ENCODE assay signal across 8 cellular contexts in genomic region chr13:27622102-27622820, GRCh38. TPM values are rescaled to one million over a fixed set of nuclear protein-coding genes. Genes with fewer than 3 reads are reported as not detected.
DNase-seq lines count a peak whose midpoint lies in the region; ATAC-seq and TF ChIP-seq lines count a peak whose summit lies in the region.

No MANE protein-coding gene starts in this region.

- H3K79me2 ChIP-seq in SK-N-SH (ENCODE audit: insufficient read depth), result peaks cover 76% of the 10 kb centered on the region
- H3K79me2 ChIP-seq in fibroblast of lung (ENCODE audit: control insufficient read depth, insufficient read depth, low read length), result peaks cover 41% of the 10 kb centered on the region

- POLR2A ChIA-PET in SK-N-SH (lab: Yijun Ruan, JAX), result interaction anchor here (0.6 kb wide), 1 partner anchor 49 kb away, joined by 3 read pairs; no protein-coding TSS in a partner anchor

- H3K36me3 ChIP-seq in BE2C (peaks cover 15% of the 10 kb centered on the region), SK-N-SH (replicated peaks in 1 of 2; ENCODE audit: control insufficient read depth in 1 of 2, insufficient read depth in 2 of 2, low read length in 1 of 2) (peaks cover 25 to 31% of the 10 kb centered on the region in 2 experiments), fibroblast of lung (ENCODE audit: control insufficient read depth, insufficient read depth, low read length) (peaks cover 2% of the 10 kb centered on the region)

- H3K4me3 ChIP-seq in BE2C (ENCODE audit: low read depth, low read length) (peak overlapping the region; percentile 92), SK-N-SH (ENCODE audit: low read depth in 2 of 2, low read length in 1 of 2) (peak overlapping the region; percentile 81 to 85), fibroblast of lung (replicated peaks in 1 of 4; ENCODE audit: control extremely low read depth in 1 of 4, insufficient read depth in 1 of 4, low read depth in 3 of 4, low read length in 4 of 4) (peak overlapping the region; percentile 76 to 93 (median 82))

- H3K4me1 ChIP-seq in BE2C, result no peaks in the 10 kb centered on the region
- peaks cover 7 to 9% of the 10 kb centered on the region in 2 experiments; a peak in 3 of 4 replicates for H3K4me1 ChIP-seq in SK-N-SH (ENCODE audit: control insufficient read depth in 1 of 2, insufficient read depth in 2 of 2, low read depth in 1 of 2, low read length in 1 of 2)
- H3K4me1 ChIP-seq in fibroblast of lung (ENCODE audit: control insufficient read depth, extremely low read depth, insufficient read depth, low read length), result peaks cover 3% of the 10 kb centered on the region

- TF ChIP-seq EP300 in SK-N-SH (IDR thresholded peaks at IDR 0.05; ENCODE audit: borderline replicate concordance in 1 of 2, low read depth in 1 of 2, low read length in 1 of 2), result no peak

- H3K27me3 ChIP-seq in BE2C, result no peaks in the 10 kb centered on the region
- H3K27me3 ChIP-seq in SK-N-SH (ENCODE audit: insufficient read depth), result no peaks in the 10 kb centered on the region
- H3K27me3 ChIP-seq in fibroblast of lung (ENCODE audit: control insufficient read depth, insufficient read depth, low read length), result no peaks in the 10 kb centered on the region

- H2AFZ ChIP-seq in SK-N-SH (ENCODE audit: low read depth), result peak overlapping the region; percentile 86
- H2AFZ ChIP-seq in fibroblast of lung (ENCODE audit: low read length), result peak overlapping the region; percentile 77

- 6% methylated on average over 13 of the region's 13 CpGs for WGBS in SK-N-SH (ENCODE audit: low lambda C conversion rate)

- H3K9me2 ChIP-seq in SK-N-SH, result no peaks in the 10 kb centered on the region

- peak overlapping the region; percentile 95 for H3K4me2 ChIP-seq in SK-N-SH
- peak overlapping the region; percentile 91 for H3K4me2 ChIP-seq in fibroblast of lung (ENCODE audit: extremely low read depth, insufficient read depth, low read length)

- H4K20me1 ChIP-seq in SK-N-SH (ENCODE audit: insufficient read depth) (peaks cover 33% of the 10 kb centered on the region), fibroblast of lung (ENCODE audit: control insufficient read depth, extremely low read depth, insufficient read depth, low read length) (no peaks in the 10 kb centered on the region)

- peak; percentile 2 for ATAC-seq in GM21576 (IDR thresholded peaks at IDR 0.05; ENCODE audit: unreplicated experiment)

- DNase-seq in BE2C (no peak), SK-N-SH (peak; percentile 11), fibroblast of lung (ENCODE audit: low read depth in 2 of 2) (peak in 1 of 2 donors; percentile 23), pons (ENCODE audit: low spot score) (peak; percentile 49), GM19238 (ENCODE audit: insufficient read length, low spot score) (no peak), GM10266 (ENCODE audit: extremely low spot score) (no peak)
- no peak for DNase-seq in effector CD4-positive, alpha-beta T cell

- H3F3A ChIP-seq in SK-N-SH (replicated peaks; ENCODE audit: insufficient read depth), result peaks cover 6% of the 10 kb centered on the region

- TF ChIP-seq RAD21 in SK-N-SH (IDR thresholded peaks at IDR 0.05; ENCODE audit: low read length), result no peak

- CTCF ChIA-PET in SK-N-SH (lab: Yijun Ruan, JAX), result interaction anchor here (0.6 to 1.6 kb wide), 6 partner anchors 10 to 260 kb away, joined by 3 to 8 read pairs (median 3); no protein-coding TSS in a partner anchor

- peak overlapping the region; percentile 76 to 90 for H3K27ac ChIP-seq in SK-N-SH (ENCODE audit: low read depth in 2 of 2, low read length in 1 of 2)
- peak overlapping the region; percentile 73 for H3K27ac ChIP-seq in fibroblast of lung (ENCODE audit: insufficient read depth, low read length)

- peak overlapping the region; percentile 88 for H3K9ac ChIP-seq in SK-N-SH
- peak overlapping the region; percentile 80 for H3K9ac ChIP-seq in fibroblast of lung (ENCODE audit: insufficient read depth, low read length)

- H3K9me3 ChIP-seq in BE2C (no peaks in the 10 kb centered on the region), SK-N-SH (no peaks in the 10 kb centered on the region), fibroblast of lung (ENCODE audit: control insufficient read depth, insufficient read depth, low read depth, low read length) (no peaks in the 10 kb centered on the region)

- peak; percentile 13; the same call in 1 of the 2 replicates for TF ChIP-seq CTCF in BE2C (IDR thresholded peaks at IDR 0.05; ENCODE audit: low read depth, low read length)
- peak; percentile 66 for TF ChIP-seq CTCF in SK-N-SH (IDR thresholded peaks at IDR 0.05)
- TF ChIP-seq CTCF in fibroblast of lung (conservative IDR thresholded peaks at IDR 0.05 in 1 of 2, IDR thresholded peaks at IDR 0.05 in 1 of 2; ENCODE audit: low read depth in 1 of 2, low read length in 2 of 2), result peak; percentile 14 to 32
- no peak for TF ChIP-seq CTCF in GM10266 (IDR thresholded peaks at IDR 0.05; ENCODE audit: control insufficient read depth, insufficient read depth, low read depth, missing control alignments)

TF ChIP-seq in SK-N-SH, 30 proteins besides CTCF, POLR2A, EP300 and RAD21:
- TF ChIP-seq MXI1 (IDR thresholded peaks at IDR 0.05; ENCODE audit: low read depth, low read length), result peak; percentile 60; the same call in 1 of the 2 replicates
- no peak for TF ChIP-seq TEAD4 (IDR thresholded peaks at IDR 0.05; ENCODE audit: borderline replicate concordance, insufficient read depth)
TF ChIP-seq in SK-N-SH: peak in this region for 1.

RNA-seq across cellular contexts. Expression of gene POLR1D, which starts 0.6 kb away (rescaled TPM):
- polyA plus RNA-seq in BE2C (2012; ENCODE audit: insufficient read depth, insufficient read length, low read depth), result 150 TPM
- polyA plus RNA-seq in SK-N-SH (2012; rRNA removed) (143 and 150 TPM in 2 replicates), fibroblast of lung (96.0 and 99.6 TPM in 2 replicates)
- polyA plus RNA-seq in SK-N-SH (2012; cell fraction: cytosol; rRNA removed), result 165 and 183 TPM in 2 replicates
- 92.1 and 115 TPM in 2 replicates for polyA plus RNA-seq in SK-N-SH (2012; cell fraction: nucleus; rRNA removed)
- total RNA-seq in fibroblast of lung, result 84.6 and 110 TPM in 2 replicates
- polyA plus RNA-seq in fibroblast of lung (2012), result 92.0 and 93.4 TPM in 2 replicates
- 11.7 and 16.7 TPM in 2 replicates for polyA minus RNA-seq in fibroblast of lung (ENCODE audit: low replicate concordance)

RNA-seq across cellular contexts. Expression of gene LNX2, which starts 1.9 kb away (rescaled TPM):
- 4.9 TPM for polyA plus RNA-seq in BE2C (2012; ENCODE audit: insufficient read depth, insufficient read length, low read depth)
- polyA plus RNA-seq in SK-N-SH (2012; rRNA removed) (3.7 and 4.6 TPM in 2 replicates), fibroblast of lung (6.0 and 6.2 TPM in 2 replicates)
- polyA plus RNA-seq in SK-N-SH (2012; cell fraction: cytosol; rRNA removed), result 4.8 and 5.0 TPM in 2 replicates
- 2.5 and 3.7 TPM in 2 replicates for polyA plus RNA-seq in SK-N-SH (2012; cell fraction: nucleus; rRNA removed)
- total RNA-seq in fibroblast of lung, result 5.6 and 7.6 TPM in 2 replicates
- polyA plus RNA-seq in fibroblast of lung (2012), result 3.2 and 3.6 TPM in 2 replicates
- polyA minus RNA-seq in fibroblast of lung (ENCODE audit: low replicate concordance), result 6.9 and 7.2 TPM in 2 replicates

Comparison
In these comparisons a context has a peak if more than half of its experiments do, and no peak if none do; other contexts are left out.
1. DNase-seq: peak in SK-N-SH (single experiment) and pons (single experiment); none in BE2C (single experiment), GM19238 (single experiment), effector CD4-positive, alpha-beta T cell (single experiment) and GM10266 (single experiment).
2. Peak in every context shown above with its lines, with median percentiles within 50 percentile points of each other: H3K4me3 ChIP-seq.